Comparison of ENCODE assay signal across 8 cellular contexts in the genomic region with DNA sequence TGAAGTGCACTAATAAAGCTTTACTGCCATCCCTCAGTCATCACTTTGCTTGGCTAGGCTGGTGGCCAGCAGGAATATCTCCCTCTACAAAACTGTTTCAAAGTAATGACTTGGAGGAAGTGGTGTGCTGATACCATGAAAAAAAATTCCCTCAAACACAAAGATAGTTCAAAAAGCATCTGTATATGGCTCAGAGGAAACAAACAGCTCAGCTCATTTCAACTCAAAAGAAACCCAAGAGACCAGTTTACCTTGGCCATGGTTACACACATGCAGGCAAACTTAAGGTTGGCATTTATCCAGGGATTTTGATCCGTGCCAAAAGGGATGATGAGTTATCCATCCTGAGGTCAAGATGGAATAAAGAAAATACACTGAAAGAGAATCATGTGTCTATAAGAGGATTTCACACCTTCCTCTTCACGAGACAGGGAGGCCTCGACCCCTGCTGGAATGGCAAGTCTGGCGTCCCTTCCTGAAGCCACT. TPM values are rescaled to one million over a fixed set of nuclear protein-coding genes. Genes with fewer than 3 reads are reported as not detected.
DNase-seq lines count a peak whose midpoint lies in the region; ATAC-seq and TF ChIP-seq lines count a peak whose summit lies in the region.

No MANE protein-coding gene starts in this region.

- POLR2A ChIA-PET in CD8-positive, alpha-beta memory T cell (lab: Charles Lee): interaction anchor here (1.7 to 1.9 kb wide), 2 partner anchors 12 to 18 kb away, joined by 4 to 8 read pairs; a partner anchor contains a TSS

- H3K27me3 Mint-ChIP-seq in CD8-positive, alpha-beta memory T cell: peaks cover 0 to 1% of the 10 kb centered on the region in 2 donors
- H3K27me3 Mint-ChIP-seq in IgD-negative memory B cell (no peaks in the 10 kb centered on the region), memory B cell (no peaks in the 10 kb centered on the region)

- H3K4me3 ChIP-seq in CD8-positive, alpha-beta memory T cell (ENCODE audit: low read length): no peak overlapping the region
- H3K4me3 ChIP-seq in ascending aorta: no peak overlapping the region

- intact Hi-C loops in ascending aorta (cut with DNase I): loop anchor here (2.0 kb wide), 1 partner anchor 47 kb away; no protein-coding TSS in a partner anchor

- H3K9me3 ChIP-seq in CD8-positive, alpha-beta memory T cell (ENCODE audit: low read length): no peaks in the 10 kb centered on the region
- H3K9me3 ChIP-seq in ascending aorta: no peaks in the 10 kb centered on the region

- no peak for TF ChIP-seq CTCF in ascending aorta (IDR thresholded peaks at IDR 0.05)

- peak overlapping the region in 6 of 7 donors; percentile 20 to 67 (median 38) for H3K4me3 Mint-ChIP-seq in CD8-positive, alpha-beta memory T cell
- H3K4me3 Mint-ChIP-seq in IgD-negative memory B cell (peak overlapping the region; percentile 26 to 78 (median 54)), memory B cell (peak overlapping the region; percentile 43)

- peaks cover 6% of the 10 kb centered on the region for H3K36me3 ChIP-seq in CD8-positive, alpha-beta memory T cell (ENCODE audit: insufficient read depth, low read length)
- H3K36me3 ChIP-seq in ascending aorta: no peaks in the 10 kb centered on the region

- no peaks in the 10 kb centered on the region for H3K9me3 Mint-ChIP-seq in CD8-positive, alpha-beta memory T cell
- peaks cover 0 to 2% (median 0%) of the 10 kb centered on the region in 3 donors for H3K9me3 Mint-ChIP-seq in IgD-negative memory B cell
- no peaks in the 10 kb centered on the region for H3K9me3 Mint-ChIP-seq in memory B cell

- ATAC-seq in memory B cell (ENCODE audit: low read depth): peak; percentile 21
- no peak for ATAC-seq in GM19324 (IDR thresholded peaks at IDR 0.05; ENCODE audit: low FRiP score, unreplicated experiment)
- no peak for ATAC-seq in GM21447 (IDR thresholded peaks at IDR 0.05; ENCODE audit: unreplicated experiment)

- DNase-seq in CD8-positive, alpha-beta memory T cell: no peak
- DNase-seq in ascending aorta (ENCODE audit: low spot score in 2 of 2) (no peak), memory B cell (ENCODE audit: low spot score in 2 of 2) (no peak), HPDE6-E6E7 (ENCODE audit: extremely low spot score) (no peak), COLO668 (lab: John Stamatoyannopoulos, UW; ENCODE audit: unreplicated experiment) (no peak)

- H3K36me3 Mint-ChIP-seq in CD8-positive, alpha-beta memory T cell: peaks cover 0 to 62% (median 14%) of the 10 kb centered on the region in 3 donors
- peaks cover 4% of the 10 kb centered on the region for H3K36me3 Mint-ChIP-seq in IgD-negative memory B cell
- H3K36me3 Mint-ChIP-seq in memory B cell: peaks cover 16% of the 10 kb centered on the region

- H3K27ac Mint-ChIP-seq in CD8-positive, alpha-beta memory T cell: peak overlapping the region; percentile 43 to 91 (median 72)
- H3K27ac Mint-ChIP-seq in IgD-negative memory B cell: peak overlapping the region; percentile 77 to 94 (median 88)
- peak overlapping the region; percentile 71 for H3K27ac Mint-ChIP-seq in memory B cell

- H3K27me3 ChIP-seq in CD8-positive, alpha-beta memory T cell (ENCODE audit: insufficient read depth, low read length, poor library complexity, severe bottlenecking): no peaks in the 10 kb centered on the region
- no peaks in the 10 kb centered on the region for H3K27me3 ChIP-seq in ascending aorta

- no peak overlapping the region for H3K27ac ChIP-seq in CD8-positive, alpha-beta memory T cell (ENCODE audit: low read depth, low read length)
- H3K27ac ChIP-seq in ascending aorta: peak overlapping the region; percentile 70 to 81

- H3K4me1 ChIP-seq in CD8-positive, alpha-beta memory T cell (ENCODE audit: insufficient read depth, low read length): peaks cover 76% of the 10 kb centered on the region
- peaks cover 7 to 47% of the 10 kb centered on the region in 2 donors for H3K4me1 ChIP-seq in ascending aorta

- CTCF ChIA-PET in CD8-positive, alpha-beta memory T cell (lab: Charles Lee): interaction anchor here (1.0 to 2.9 kb wide), 3 partner anchors 12 to 25 kb away, joined by 3 to 11 read pairs (median 3); a partner anchor contains a TSS

- H3K4me1 Mint-ChIP-seq in CD8-positive, alpha-beta memory T cell: peaks cover 77 to 97% (median 95%) of the 10 kb centered on the region in 3 donors
- peaks cover 73 to 76% (median 73%) of the 10 kb centered on the region in 3 donors for H3K4me1 Mint-ChIP-seq in IgD-negative memory B cell
- H3K4me1 Mint-ChIP-seq in memory B cell: peaks cover 59% of the 10 kb centered on the region

RNA-seq across cellular contexts. Expression of a gene that starts 18.4 kb away (rescaled TPM):
- total RNA-seq in CD8-positive, alpha-beta memory T cell: 100 to 1,000 TPM; 317 to 326 TPM
- 200 TPM for polyA plus RNA-seq in CD8-positive, alpha-beta memory T cell
- polyA plus RNA-seq in IgD-negative memory B cell: 120 TPM
- total RNA-seq in ascending aorta: 26.1 TPM

Comparison
In these comparisons a context has a peak if more than half of its experiments do, and no peak if none do; other contexts are left out.
1. RNA of a gene that starts 18.4 kb away (total RNA-seq): 317 to 326 TPM in CD8-positive, alpha-beta memory T cell; 26.1 TPM in ascending aorta (single experiment); every median in the first group is over 10 times any median in the second.
2. Peak in every context shown above with its lines, with median percentiles within 50 percentile points of each other: H3K27ac Mint-ChIP-seq and H3K4me3 Mint-ChIP-seq.